Comparison of ENCODE assay signal across 2 cellular contexts in genomic region chr7:128403676-128404075, GRCh38.
TF ChIP-seq lines count a peak whose summit lies in the region.

No MANE protein-coding gene starts in this region.

TF ChIP-seq in SK-N-SH, 30 proteins besides CTCF, POLR2A, EP300 and RAD21:
- TF ChIP-seq TEAD4 (IDR thresholded peaks at IDR 0.05; ENCODE audit: borderline replicate concordance, insufficient read depth) (no peak), USF1 (IDR thresholded peaks at IDR 0.05; ENCODE audit: borderline replicate concordance, low read depth) (no peak), GABPA (IDR thresholded peaks at IDR 0.05; ENCODE audit: low read depth) (no peak), IRF3 (IDR thresholded peaks at IDR 0.05; ENCODE audit: low read depth, low read length) (no peak), ELF1 (IDR thresholded peaks at IDR 0.05) (no peak), RXRA (IDR thresholded peaks at IDR 0.05; ENCODE audit: borderline replicate concordance, low read depth) (no peak), RCOR1 (IDR thresholded peaks at IDR 0.05; ENCODE audit: low read length) (no peak), NRF1 (IDR thresholded peaks at IDR 0.05; ENCODE audit: low read depth, low read length) (no peak), SIN3A (IDR thresholded peaks at IDR 0.05; ENCODE audit: borderline replicate concordance, low read depth, low read length) (no peak), TAF1 (IDR thresholded peaks at IDR 0.05; ENCODE audit: borderline replicate concordance, low read depth, low read length) (no peak), FOSL2 (IDR thresholded peaks at IDR 0.05; ENCODE audit: borderline replicate concordance, low read depth) (no peak), SMC3 (IDR thresholded peaks at IDR 0.05; ENCODE audit: low read depth, low read length) (no peak), TCF12 (IDR thresholded peaks at IDR 0.05) (no peak), FOXJ3 (CRISPR knock-in tag; IDR thresholded peaks at IDR 0.05) (no peak), RFX5 (IDR thresholded peaks at IDR 0.05; ENCODE audit: low read length) (no peak), CHD2 (IDR thresholded peaks at IDR 0.05; ENCODE audit: low read length, partially characterized antibody) (no peak)
- TF ChIP-seq, protein P1, sequence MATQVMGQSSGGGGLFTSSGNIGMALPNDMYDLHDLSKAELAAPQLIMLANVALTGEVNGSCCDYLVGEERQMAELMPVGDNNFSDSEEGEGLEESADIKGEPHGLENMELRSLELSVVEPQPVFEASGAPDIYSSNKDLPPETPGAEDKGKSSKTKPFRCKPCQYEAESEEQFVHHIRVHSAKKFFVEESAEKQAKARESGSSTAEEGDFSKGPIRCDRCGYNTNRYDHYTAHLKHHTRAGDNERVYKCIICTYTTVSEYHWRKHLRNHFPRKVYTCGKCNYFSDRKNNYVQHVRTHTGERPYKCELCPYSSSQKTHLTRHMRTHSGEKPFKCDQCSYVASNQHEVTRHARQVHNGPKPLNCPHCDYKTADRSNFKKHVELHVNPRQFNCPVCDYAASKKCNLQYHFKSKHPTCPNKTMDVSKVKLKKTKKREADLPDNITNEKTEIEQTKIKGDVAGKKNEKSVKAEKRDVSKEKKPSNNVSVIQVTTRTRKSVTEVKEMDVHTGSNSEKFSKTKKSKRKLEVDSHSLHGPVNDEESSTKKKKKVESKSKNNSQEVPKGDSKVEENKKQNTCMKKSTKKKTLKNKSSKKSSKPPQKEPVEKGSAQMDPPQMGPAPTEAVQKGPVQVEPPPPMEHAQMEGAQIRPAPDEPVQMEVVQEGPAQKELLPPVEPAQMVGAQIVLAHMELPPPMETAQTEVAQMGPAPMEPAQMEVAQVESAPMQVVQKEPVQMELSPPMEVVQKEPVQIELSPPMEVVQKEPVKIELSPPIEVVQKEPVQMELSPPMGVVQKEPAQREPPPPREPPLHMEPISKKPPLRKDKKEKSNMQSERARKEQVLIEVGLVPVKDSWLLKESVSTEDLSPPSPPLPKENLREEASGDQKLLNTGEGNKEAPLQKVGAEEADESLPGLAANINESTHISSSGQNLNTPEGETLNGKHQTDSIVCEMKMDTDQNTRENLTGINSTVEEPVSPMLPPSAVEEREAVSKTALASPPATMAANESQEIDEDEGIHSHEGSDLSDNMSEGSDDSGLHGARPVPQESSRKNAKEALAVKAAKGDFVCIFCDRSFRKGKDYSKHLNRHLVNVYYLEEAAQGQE (IDR thresholded peaks at IDR 0.05; ENCODE audit: low read depth, low read length): no peak
- TF ChIP-seq, protein P2, sequence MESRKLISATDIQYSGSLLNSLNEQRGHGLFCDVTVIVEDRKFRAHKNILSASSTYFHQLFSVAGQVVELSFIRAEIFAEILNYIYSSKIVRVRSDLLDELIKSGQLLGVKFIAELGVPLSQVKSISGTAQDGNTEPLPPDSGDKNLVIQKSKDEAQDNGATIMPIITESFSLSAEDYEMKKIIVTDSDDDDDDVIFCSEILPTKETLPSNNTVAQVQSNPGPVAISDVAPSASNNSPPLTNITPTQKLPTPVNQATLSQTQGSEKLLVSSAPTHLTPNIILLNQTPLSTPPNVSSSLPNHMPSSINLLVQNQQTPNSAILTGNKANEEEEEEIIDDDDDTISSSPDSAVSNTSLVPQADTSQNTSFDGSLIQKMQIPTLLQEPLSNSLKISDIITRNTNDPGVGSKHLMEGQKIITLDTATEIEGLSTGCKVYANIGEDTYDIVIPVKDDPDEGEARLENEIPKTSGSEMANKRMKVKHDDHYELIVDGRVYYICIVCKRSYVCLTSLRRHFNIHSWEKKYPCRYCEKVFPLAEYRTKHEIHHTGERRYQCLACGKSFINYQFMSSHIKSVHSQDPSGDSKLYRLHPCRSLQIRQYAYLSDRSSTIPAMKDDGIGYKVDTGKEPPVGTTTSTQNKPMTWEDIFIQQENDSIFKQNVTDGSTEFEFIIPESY (IDR thresholded peaks at IDR 0.05; ENCODE audit: borderline replicate concordance, low read depth): no peak
- TF ChIP-seq, protein P3, sequence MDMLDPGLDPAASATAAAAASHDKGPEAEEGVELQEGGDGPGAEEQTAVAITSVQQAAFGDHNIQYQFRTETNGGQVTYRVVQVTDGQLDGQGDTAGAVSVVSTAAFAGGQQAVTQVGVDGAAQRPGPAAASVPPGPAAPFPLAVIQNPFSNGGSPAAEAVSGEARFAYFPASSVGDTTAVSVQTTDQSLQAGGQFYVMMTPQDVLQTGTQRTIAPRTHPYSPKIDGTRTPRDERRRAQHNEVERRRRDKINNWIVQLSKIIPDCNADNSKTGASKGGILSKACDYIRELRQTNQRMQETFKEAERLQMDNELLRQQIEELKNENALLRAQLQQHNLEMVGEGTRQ (IDR thresholded peaks at IDR 0.05; ENCODE audit: borderline replicate concordance, low read depth, low read length): no peak

TF ChIP-seq in SK-N-SH treated with all-trans-retinoic acid at 6 μM for 48 hours, 23 proteins besides CTCF, POLR2A, EP300 and RAD21:
- no peak for TF ChIP-seq GLIS3 (CRISPR knock-in tag; IDR thresholded peaks at IDR 0.05)
- no peak for TF ChIP-seq POU6F1 (CRISPR knock-in tag; IDR thresholded peaks at IDR 0.05; ENCODE audit: borderline replicate concordance, low read depth)
- no peak for TF ChIP-seq ZFP3 (CRISPR knock-in tag; IDR thresholded peaks at IDR 0.05)
- TF ChIP-seq ZC3H10 (CRISPR knock-in tag; IDR thresholded peaks at IDR 0.05): no peak
- no peak for TF ChIP-seq RARB (CRISPR knock-in tag; IDR thresholded peaks at IDR 0.05)
- TF ChIP-seq ZNF70 (CRISPR knock-in tag; IDR thresholded peaks at IDR 0.05): no peak
- no peak for TF ChIP-seq ESRRG (CRISPR knock-in tag; IDR thresholded peaks at IDR 0.05)
- no peak for TF ChIP-seq ARNTL (CRISPR knock-in tag; IDR thresholded peaks at IDR 0.05; ENCODE audit: borderline replicate concordance, low read depth)
- TF ChIP-seq PPARA (CRISPR knock-in tag; IDR thresholded peaks at IDR 0.05; ENCODE audit: borderline replicate concordance): no peak
- TF ChIP-seq TCF4 (CRISPR knock-in tag; IDR thresholded peaks at IDR 0.05; ENCODE audit: borderline replicate concordance): no peak
- TF ChIP-seq CREB5 (CRISPR knock-in tag; IDR thresholded peaks at IDR 0.05; ENCODE audit: low read depth): no peak
- TF ChIP-seq ZNF8 (CRISPR knock-in tag; IDR thresholded peaks at IDR 0.05): no peak
TF ChIP-seq in SK-N-SH treated with all-trans-retinoic acid at 6 μM for 48 hours: peak in this region for 0.
